33 cellular contexts compared by ENCODE assay signal in genomic region chr3:123562547-123562946, GRCh38.
"Had no signal": no experiment of that assay in that cellular context is flagged by ENCODE, and none has a peak within 500 bp of the region (broad histone marks: within the 10 kb centered on the region; RNA-seq: fewer than 3 reads in every experiment).

No MANE protein-coding gene starts in this region.

- H3K4me3 Mint-ChIP-seq: activated CD4-positive, alpha-beta memory T cell treated with anti-CD3 and anti-CD28 coated beads for 36 hours; activated naive CD8-positive, alpha-beta T cell treated with anti-CD3 and anti-CD28 coated beads for 36 hours; central memory CD8-positive, alpha-beta T cell; T-helper 1 cell treated with Interleukin-12 subunit alpha and Interleukin-12 subunit beta and Interleukin-4 antibody, amounts not matched to agents 30 μg/mL and 1 μg/mL, for 36 hours; T-helper 2 cell treated with Interferon-gamma antibody and Interleukin-4, amounts not matched to agents 5 μg/mL and 100 μg/mL, for 36 hours had no signal

- H3K27ac ChIP-seq: brain microvascular endothelial cell, cardiac muscle cell, Peyer's patch, SJSA1 had no signal

- H3K27me3 Mint-ChIP-seq: activated CD4-positive, alpha-beta memory T cell treated with anti-CD3 and anti-CD28 coated beads for 36 hours; activated naive CD8-positive, alpha-beta T cell treated with anti-CD3 and anti-CD28 coated beads for 36 hours; central memory CD8-positive, alpha-beta T cell had no signal

- DNase-seq: activated CD4-positive, alpha-beta memory T cell treated with anti-CD3 and anti-CD28 coated beads for 36 hours; activated CD4-positive, alpha-beta T cell treated with anti-CD3 and anti-CD28 coated beads, Interleukin-2, amount 50 U/mL, for 1 hour; activated CD8-positive, alpha-beta memory T cell treated with anti-CD3 and anti-CD28 coated beads, Interleukin-2, amount 50 U/mL, for 48 hours; activated effector memory CD4-positive, alpha-beta T cell treated with anti-CD3 and anti-CD28 coated beads, Interleukin-2, amount 50 U/mL, for 16 hours; activated naive CD4-positive, alpha-beta T cell; activated naive CD4-positive, alpha-beta T cell treated with anti-CD3 and anti-CD28 coated beads, Interleukin-2, amount 50 U/mL, for 16 hours; activated naive CD8-positive, alpha-beta T cell treated with anti-CD3 and anti-CD28 coated beads for 36 hours; activated T-cell treated with anti-CD3 and anti-CD28 coated beads, Interleukin-2, amount 50 U/mL, for 1 hour; amniotic stem cell; aorta; brain microvascular endothelial cell; Karpas-422; NCI-H1048; NCI-H146; NCI-H187; NCI-H2029 treated with DMSO at 0.1 percent for 48 hours; NCI-H2107; NCI-H2171; NCI-H510A; NCI-H526; NCI-H748 treated with DMSO at 0.1 percent for 48 hours; NK-92 treated with Interleukin-12 subunit alpha and Interleukin-12 subunit beta, amount 100 ng/mL, for 24 hours; PC-3; Peyer's patch; RPMI8226; SHP77 treated with DMSO at 0.1 percent for 48 hours; SK-N-SH had no signal

- H3K36me3 ChIP-seq: brain microvascular endothelial cell, cardiac muscle cell had no signal

- ATAC-seq: K562, PC-3 had no signal

- H3K9ac ChIP-seq: SK-N-SH had no signal

- H3K9me3 Mint-ChIP-seq: activated CD4-positive, alpha-beta memory T cell treated with anti-CD3 and anti-CD28 coated beads for 36 hours; activated naive CD8-positive, alpha-beta T cell treated with anti-CD3 and anti-CD28 coated beads for 36 hours; central memory CD8-positive, alpha-beta T cell; T-helper 1 cell treated with Interleukin-12 subunit alpha and Interleukin-12 subunit beta and Interleukin-4 antibody, amounts not matched to agents 30 μg/mL and 1 μg/mL, for 36 hours; T-helper 2 cell treated with Interferon-gamma antibody and Interleukin-4, amounts not matched to agents 5 μg/mL and 100 μg/mL, for 36 hours had no signal

- H3K27me3 ChIP-seq: brain microvascular endothelial cell, cardiac muscle cell, Peyer's patch, SJSA1 had no signal

- H3K4me1 ChIP-seq: Peyer's patch, SJSA1 had no signal

- H3K9me3 ChIP-seq: Peyer's patch, SJSA1, SK-N-SH had no signal

- H3K4me3 ChIP-seq: cardiac muscle cell, K562, Peyer's patch, SJSA1 had no signal

- H3K27ac Mint-ChIP-seq: activated CD4-positive, alpha-beta memory T cell treated with anti-CD3 and anti-CD28 coated beads for 36 hours; activated naive CD8-positive, alpha-beta T cell treated with anti-CD3 and anti-CD28 coated beads for 36 hours; T-helper 1 cell treated with Interleukin-12 subunit alpha and Interleukin-12 subunit beta and Interleukin-4 antibody, amounts not matched to agents 30 μg/mL and 1 μg/mL, for 36 hours; T-helper 2 cell treated with Interferon-gamma antibody and Interleukin-4, amounts not matched to agents 5 μg/mL and 100 μg/mL, for 36 hours had no signal
